Comparison of ENCODE assay signal across 8 cellular contexts in genomic region chr1:27891196-27891889, GRCh38. TPM values are rescaled to one million over a fixed set of nuclear protein-coding genes. Genes with fewer than 3 reads are reported as not detected.
A peak's percentile ranks its signal among the peaks of the same experiment; 100 is the strongest.
DNase-seq lines count a peak whose midpoint lies in the region; ATAC-seq and TF ChIP-seq lines count a peak whose summit lies in the region.

No MANE protein-coding gene starts in this region.

- ATAC-seq in HG02678 (IDR thresholded peaks at IDR 0.05; ENCODE audit: unreplicated experiment) (peak; percentile 41), HG02884 (IDR thresholded peaks at IDR 0.05; ENCODE audit: unreplicated experiment) (no peak), esophagus mucosa (no peak)
- ATAC-seq in activated T-cell treated with anti-CD3 and anti-CD28 coated beads, Interleukin-2, amount 50 U/mL, for 72 hours (replicated peaks in 1 of 2) = peak; percentile 69 to 70

- H3K9me3 Mint-ChIP-seq in activated T-cell treated with anti-CD3 and anti-CD28 coated beads, Interleukin-2, amount 50 U/mL, for 72 hours = no peaks in the 10 kb centered on the region
- H3K9me3 Mint-ChIP-seq in chondrocyte (ENCODE audit: low read depth) = no peaks in the 10 kb centered on the region

- H3K27me3 ChIP-seq in neutrophil = no peaks in the 10 kb centered on the region

- H3K36me3 ChIP-seq in neutrophil = peaks cover 94% of the 10 kb centered on the region

- no peaks in the 10 kb centered on the region for H3K27me3 Mint-ChIP-seq in activated T-cell treated with anti-CD3 and anti-CD28 coated beads, Interleukin-2, amount 50 U/mL, for 72 hours (ENCODE audit: low read depth)
- H3K27me3 Mint-ChIP-seq in chondrocyte (ENCODE audit: low read depth) = no peaks in the 10 kb centered on the region

- peaks cover 73 to 74% of the 10 kb centered on the region in 2 experiments for H3K4me1 ChIP-seq in neutrophil (ENCODE audit: control insufficient read depth in 1 of 2, insufficient read depth in 1 of 2, low read depth in 1 of 2, low read length in 1 of 2)

- peak overlapping the region; percentile 99 for H3K27ac ChIP-seq in neutrophil

- no peaks in the 10 kb centered on the region for H3K9me3 ChIP-seq in neutrophil

- peak; percentile 37; the same call in 1 of the 2 replicates for TF ChIP-seq CTCF in GM12875 (IDR thresholded peaks at IDR 0.05; ENCODE audit: borderline replicate concordance, insufficient read depth, low read depth, low read length)
- TF ChIP-seq CTCF in neutrophil (IDR thresholded peaks at IDR 0.05) = peak; percentile 96
- TF ChIP-seq CTCF in chondrocyte (IDR thresholded peaks at IDR 0.05) = no peak

- H3K4me1 Mint-ChIP-seq in activated T-cell treated with anti-CD3 and anti-CD28 coated beads, Interleukin-2, amount 50 U/mL, for 72 hours (ENCODE audit: low read depth) = peaks cover 69% of the 10 kb centered on the region
- no peaks in the 10 kb centered on the region for H3K4me1 Mint-ChIP-seq in chondrocyte (ENCODE audit: low read depth)

- peaks cover 27 to 50% of the 10 kb centered on the region in 2 donors for H3K36me3 Mint-ChIP-seq in activated T-cell treated with anti-CD3 and anti-CD28 coated beads, Interleukin-2, amount 50 U/mL, for 72 hours (ENCODE audit: insufficient read depth in 2 of 2)
- H3K36me3 Mint-ChIP-seq in chondrocyte (ENCODE audit: low read depth) = peaks cover 29% of the 10 kb centered on the region

- H3K4me3 ChIP-seq in GM12875 (ENCODE audit: low read depth, low read length) (no peak overlapping the region), neutrophil (ENCODE audit: low read depth in 1 of 2, low read length in 1 of 2) (peak overlapping the region; percentile 33 to 48)

- peak overlapping the region; percentile 95 for H3K27ac Mint-ChIP-seq in activated T-cell treated with anti-CD3 and anti-CD28 coated beads, Interleukin-2, amount 50 U/mL, for 72 hours
- no peak overlapping the region for H3K27ac Mint-ChIP-seq in chondrocyte (ENCODE audit: unreplicated experiment)

- H3K4me3 Mint-ChIP-seq in activated T-cell treated with anti-CD3 and anti-CD28 coated beads, Interleukin-2, amount 50 U/mL, for 72 hours = peak overlapping the region; percentile 29 to 75
- H3K4me3 Mint-ChIP-seq in chondrocyte (ENCODE audit: unreplicated experiment) = no peak overlapping the region

- DNase-seq in activated T-cell treated with anti-CD3 and anti-CD28 coated beads, Interleukin-2, amount 50 U/mL, for 72 hours = peak; percentile 52 to 67
- DNase-seq in NCI-H345 (lab: John Stamatoyannopoulos, UW) (no peak), chondrocyte (ENCODE audit: low spot score) (no peak)

RNA-seq across cellular contexts. Expression of gene THEMIS2, which starts 19.0 kb away (rescaled TPM):
- total RNA-seq in activated T-cell treated with anti-CD3 and anti-CD28 coated beads, Interleukin-2, amount 50 U/mL, for 72 hours = 10 to 100 TPM; 26.0 to 81.0 TPM
- total RNA-seq in esophagus mucosa (5.3 TPM), chondrocyte (1.2 to 3.9 TPM (median 1.6 TPM) in 3 replicates)

RNA-seq across cellular contexts. Expression of gene RPA2, which starts 23.0 kb away (rescaled TPM):
- total RNA-seq in activated T-cell treated with anti-CD3 and anti-CD28 coated beads, Interleukin-2, amount 50 U/mL, for 72 hours = 10 to 100 TPM; 84.7 to 96.1 TPM
- 18.8 TPM for total RNA-seq in esophagus mucosa
- total RNA-seq in chondrocyte = 15.1 to 24.8 TPM (median 15.5 TPM) in 3 replicates

RNA-seq across cellular contexts. Expression of gene SMPDL3B, which starts 43.5 kb away (rescaled TPM):
- total RNA-seq in activated T-cell treated with anti-CD3 and anti-CD28 coated beads, Interleukin-2, amount 50 U/mL, for 72 hours = 1 to 10 TPM in 1 of 2 donors, under 1 TPM in 1; 0.41 to 1.5 TPM
- total RNA-seq in esophagus mucosa (1.8 TPM), chondrocyte (0.15 to 0.21 TPM in 2 of 3 replicates, not detected in the other)

Comparison
In these comparisons a context has a peak if more than half of its experiments do, and no peak if none do; other contexts are left out.
1. ATAC-seq: peak in HG02678 (single experiment) and activated T-cell treated with anti-CD3 and anti-CD28 coated beads, Interleukin-2, amount 50 U/mL, for 72 hours (2 of 2); none in HG02884 (single experiment) and esophagus mucosa (single experiment).
2. DNase-seq: peak in activated T-cell treated with anti-CD3 and anti-CD28 coated beads, Interleukin-2, amount 50 U/mL, for 72 hours (2 of 2); none in NCI-H345 (single experiment) and chondrocyte (single experiment).